ENCODE assay signal across 17 cellular contexts in the genomic region with DNA sequence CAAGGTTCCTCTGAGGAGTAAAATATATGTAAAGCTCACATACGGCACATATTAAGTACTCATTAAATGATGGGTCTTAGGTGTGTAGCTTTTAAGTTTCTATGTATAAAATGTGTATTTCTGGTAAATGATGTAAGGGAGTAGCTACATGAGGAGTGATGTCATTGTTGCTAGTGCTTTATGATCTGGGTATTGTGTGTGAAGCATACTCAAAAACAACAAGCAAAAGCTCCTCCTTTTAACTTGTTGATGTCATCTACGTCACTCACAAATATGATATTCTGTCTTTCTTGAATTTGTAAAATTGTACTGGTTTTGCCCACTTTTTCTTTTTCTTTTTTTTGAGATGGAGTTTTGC. TPM values are rescaled to one million over a fixed set of nuclear protein-coding genes. Genes with fewer than 3 reads are reported as not detected.
DNase-seq lines count a peak whose midpoint lies in the region; ATAC-seq and TF ChIP-seq lines count a peak whose summit lies in the region.
"Had no signal": no experiment of that assay in that cellular context is flagged by ENCODE, and none has a peak within 500 bp of the region (broad histone marks: within the 10 kb centered on the region; RNA-seq: fewer than 3 reads in every experiment).

No MANE protein-coding gene starts in this region.

- BruUV-seq in HCT116 (replicated peaks; lab: Mats Ljungman, UMichigan), result no TSS peak

- H3K27ac ChIP-seq in HCT116 (ENCODE audit: low read depth, low read length), result no peak overlapping the region
- H3K27ac ChIP-seq in osteoblast (ENCODE audit: low read depth, low read length), result no peak overlapping the region
- H3K27ac ChIP-seq: HL-60, ovary, SJCRH30 had no signal

- H2AFZ ChIP-seq in HCT116 (ENCODE audit: low read depth, low read length, poor library complexity, severe bottlenecking) (no peak overlapping the region), osteoblast (ENCODE audit: low read length) (no peak overlapping the region)

- CTCF ChIA-PET in activated naive CD4-positive, alpha-beta T cell treated with anti-CD3 and anti-CD28 coated beads, Interleukin-2, amount 10 ng/mL, durations not matched to agents 7 days and 5 days (lab: Charles Lee), result no interaction called here
- CTCF ChIA-PET in activated naive CD4-positive, alpha-beta T cell treated with anti-CD3 and anti-CD28 coated beads for 36 hours (lab: Charles Lee), result interaction anchor here (0.6 to 1.0 kb wide), 2 partner anchors 57 to 122 kb away, joined by 3 read pairs; no protein-coding TSS in a partner anchor
- CTCF ChIA-PET in HCT116 (lab: Charles Lee), result no interaction called here

- RAD21 ChIA-PET in HCT116 (lab: Charles Lee; ENCODE audit: low non-redundant PET in 1 of 2, low total read pairs in 2 of 2, uncharacterized antibody in 2 of 2, unreplicated experiment in 2 of 2), result no interaction called here

- no peaks in the 10 kb centered on the region for H3K36me3 ChIP-seq in HCT116 (ENCODE audit: control insufficient read depth in 1 of 2, insufficient read depth in 2 of 2, low read length in 2 of 2)
- H3K36me3 ChIP-seq in osteoblast (ENCODE audit: insufficient read depth, low read length), result no peaks in the 10 kb centered on the region
- H3K36me3 ChIP-seq: ovary, SJCRH30 had no signal

- H3K9me3 Mint-ChIP-seq in activated naive CD4-positive, alpha-beta T cell treated with anti-CD3 and anti-CD28 coated beads, Interleukin-2, amount 10 ng/mL, durations not matched to agents 7 days and 5 days, result no peaks in the 10 kb centered on the region
- H3K9me3 Mint-ChIP-seq in activated naive CD4-positive, alpha-beta T cell treated with anti-CD3 and anti-CD28 coated beads for 36 hours, result no peaks in the 10 kb centered on the region
- peaks cover 0 to 2% (median 0%) of the 10 kb centered on the region in 5 experiments for H3K9me3 Mint-ChIP-seq in brain

- no peaks in the 10 kb centered on the region for H4K20me1 ChIP-seq in HCT116 (ENCODE audit: insufficient read depth)
- H4K20me1 ChIP-seq in osteoblast (ENCODE audit: insufficient read depth, low read length), result peaks cover 20% of the 10 kb centered on the region

- peaks cover 37% of the 10 kb centered on the region for H3K4me1 Mint-ChIP-seq in activated naive CD4-positive, alpha-beta T cell treated with anti-CD3 and anti-CD28 coated beads, Interleukin-2, amount 10 ng/mL, durations not matched to agents 7 days and 5 days
- peaks cover 35% of the 10 kb centered on the region for H3K4me1 Mint-ChIP-seq in activated naive CD4-positive, alpha-beta T cell treated with anti-CD3 and anti-CD28 coated beads for 36 hours (ENCODE audit: low read depth)
- peaks cover 46% of the 10 kb centered on the region for H3K4me1 Mint-ChIP-seq in brain

- no peak for TF ChIP-seq CTCF in HCT116 (IDR thresholded peaks at IDR 0.05 in 2 of 3, conservative IDR thresholded peaks at IDR 0.05 in 1 of 3; ENCODE audit: borderline replicate concordance in 1 of 3, insufficient read depth in 1 of 3, low read depth in 2 of 3, low read length in 2 of 3)
- no peak for TF ChIP-seq CTCF in brain (conservative IDR thresholded peaks at IDR 0.05)
- TF ChIP-seq CTCF in osteoblast (IDR thresholded peaks at IDR 0.05; ENCODE audit: extremely low read depth, low read depth, low read length), result no peak

- peaks cover 5% of the 10 kb centered on the region for H3K36me3 Mint-ChIP-seq in activated naive CD4-positive, alpha-beta T cell treated with anti-CD3 and anti-CD28 coated beads, Interleukin-2, amount 10 ng/mL, durations not matched to agents 7 days and 5 days
- H3K36me3 Mint-ChIP-seq in activated naive CD4-positive, alpha-beta T cell treated with anti-CD3 and anti-CD28 coated beads for 36 hours (ENCODE audit: low read depth), result peaks cover 3% of the 10 kb centered on the region
- H3K36me3 Mint-ChIP-seq in brain, result peaks cover 6% of the 10 kb centered on the region

- H3K27ac Mint-ChIP-seq in activated naive CD4-positive, alpha-beta T cell treated with anti-CD3 and anti-CD28 coated beads, Interleukin-2, amount 10 ng/mL, durations not matched to agents 7 days and 5 days, result peak overlapping the region; percentile 11
- no peak overlapping the region for H3K27ac Mint-ChIP-seq in activated naive CD4-positive, alpha-beta T cell treated with anti-CD3 and anti-CD28 coated beads for 36 hours
- H3K27ac Mint-ChIP-seq in brain, result peak overlapping the region in 2 of 5 experiments; percentile 41 to 89

- POLR2A ChIA-PET in HCT116 (lab: Charles Lee), result no interaction called here

- no peak overlapping the region for H3K4me3 ChIP-seq in HCT116 (replicated peaks in 1 of 2; ENCODE audit: low read depth in 1 of 2, low read length in 2 of 2)
- H3K4me3 ChIP-seq in osteoblast (ENCODE audit: insufficient read depth, low read length), result no peak overlapping the region

- H3K9ac ChIP-seq in HCT116 (ENCODE audit: low read length), result no peak overlapping the region

- DNase-seq in activated naive CD4-positive, alpha-beta T cell treated with anti-CD3 and anti-CD28 coated beads, Interleukin-2, amount 10 ng/mL, durations not matched to agents 7 days and 5 days, result no peak
- DNase-seq in activated naive CD4-positive, alpha-beta T cell treated with anti-CD3 and anti-CD28 coated beads for 36 hours, result no peak
- DNase-seq in HCT116 (ENCODE audit: low read depth, low spot score) (no peak), osteoblast (ENCODE audit: insufficient read length, low spot score, missing footprints) (peak; percentile 44), NOMO-1 treated with DMSO at 0.1 percent for 48 hours (lab: John Stamatoyannopoulos, UW; ENCODE audit: unreplicated experiment) (no peak), iPS-NIHi11 (ENCODE audit: low spot score) (no peak)
- DNase-seq: foreskin fibroblast; NCI-H1092; NCI-H69; ovary; PC-3; SJCRH30; stimulated activated CD4-positive, alpha-beta T cell treated with anti-CD3 and anti-CD28 coated beads, Interleukin-2, amount 100 ng/mL, for 48 hours; T1000 had no signal

- H3K4me2 ChIP-seq in HCT116 (ENCODE audit: low read length), result peak overlapping the region; percentile 92
- H3K4me2 ChIP-seq in osteoblast (ENCODE audit: insufficient read depth, low read length), result no peak overlapping the region

- ATAC-seq in HCT116 (no peak), GM18511 (IDR thresholded peaks at IDR 0.05; ENCODE audit: unreplicated experiment) (no peak)
- ATAC-seq: PC-3 had no signal

- intact Hi-C loops in activated naive CD4-positive, alpha-beta T cell treated with anti-CD3 and anti-CD28 coated beads for 36 hours (cut with micrococcal nuclease), result loop anchor here (10.0 kb wide), 1 partner anchor 320 kb away; a partner anchor contains a TSS
- intact Hi-C loops in HCT116 (cut with micrococcal nuclease), result no loop called here

- H3K4me1 ChIP-seq in HCT116 (ENCODE audit: control insufficient read depth in 1 of 2, insufficient read depth in 2 of 2, low read length in 2 of 2), result peaks cover 4 to 14% of the 10 kb centered on the region in 2 experiments; a peak in 3 of 4 replicates
- peaks cover 18% of the 10 kb centered on the region for H3K4me1 ChIP-seq in osteoblast (ENCODE audit: insufficient read depth, low read length)
- H3K4me1 ChIP-seq: SJCRH30 had no signal

- peak overlapping the region; percentile 8 for H3K4me3 Mint-ChIP-seq in activated naive CD4-positive, alpha-beta T cell treated with anti-CD3 and anti-CD28 coated beads, Interleukin-2, amount 10 ng/mL, durations not matched to agents 7 days and 5 days
- no peak overlapping the region for H3K4me3 Mint-ChIP-seq in activated naive CD4-positive, alpha-beta T cell treated with anti-CD3 and anti-CD28 coated beads for 36 hours
- peak overlapping the region in 4 of 5 experiments; percentile 35 to 97 (median 88) for H3K4me3 Mint-ChIP-seq in brain

- TF ChIP-seq RAD21 in HCT116 (IDR thresholded peaks at IDR 0.05; ENCODE audit: low read depth), result no peak

- TF ChIP-seq POLR2A in HCT116 (IDR thresholded peaks at IDR 0.05; ENCODE audit: borderline replicate concordance, extremely low read depth, insufficient read depth, insufficient read length), result no peak

- no peaks in the 10 kb centered on the region for H3K9me3 ChIP-seq in HCT116 (ENCODE audit: control insufficient read depth in 1 of 2, insufficient read depth in 1 of 2, low read depth in 1 of 2, low read length in 2 of 2)
- no peaks in the 10 kb centered on the region for H3K9me3 ChIP-seq in osteoblast (ENCODE audit: low read depth, low read length)
- H3K9me3 ChIP-seq: ovary, SJCRH30 had no signal

- no peaks in the 10 kb centered on the region for H3K9me2 ChIP-seq in HCT116 (ENCODE audit: insufficient read depth)

- H3K27me3 ChIP-seq in HCT116 (ENCODE audit: insufficient read depth, low read length), result no peaks in the 10 kb centered on the region
- peaks cover 2% of the 10 kb centered on the region for H3K27me3 ChIP-seq in osteoblast (ENCODE audit: insufficient read depth, low read length)
- H3K27me3 ChIP-seq: ovary, SJCRH30 had no signal

- H3K79me2 ChIP-seq in HCT116 (ENCODE audit: insufficient read depth, low read length), result peaks cover 6% of the 10 kb centered on the region; the same call in 1 of the 2 replicates
- peaks cover 31% of the 10 kb centered on the region for H3K79me2 ChIP-seq in osteoblast (ENCODE audit: insufficient read depth, low read length)

- peaks cover 12% of the 10 kb centered on the region for H3K27me3 Mint-ChIP-seq in activated naive CD4-positive, alpha-beta T cell treated with anti-CD3 and anti-CD28 coated beads, Interleukin-2, amount 10 ng/mL, durations not matched to agents 7 days and 5 days
- H3K27me3 Mint-ChIP-seq in activated naive CD4-positive, alpha-beta T cell treated with anti-CD3 and anti-CD28 coated beads for 36 hours (ENCODE audit: low read depth), result no peaks in the 10 kb centered on the region
- H3K27me3 Mint-ChIP-seq in brain, result peaks cover 22% of the 10 kb centered on the region

TF ChIP-seq in HCT116, 20 proteins besides CTCF, POLR2A, EP300 and RAD21:
- TF ChIP-seq FOSL1 (IDR thresholded peaks at IDR 0.05; ENCODE audit: low read depth) (no peak), SRF (IDR thresholded peaks at IDR 0.05; ENCODE audit: low read depth) (no peak), ELF1 (IDR thresholded peaks at IDR 0.05; ENCODE audit: borderline replicate concordance, low read depth) (no peak), TCF7L2 (IDR thresholded peaks at IDR 0.05; ENCODE audit: borderline replicate concordance, extremely low read depth, insufficient read depth, insufficient read length) (no peak), CBX3 (IDR thresholded peaks at IDR 0.05; ENCODE audit: low read depth) (no peak), EZH2phosphoT487 (IDR thresholded peaks at IDR 0.05; ENCODE audit: borderline replicate concordance) (no peak), POLR2AphosphoS5 (IDR thresholded peaks at IDR 0.05; ENCODE audit: low read depth, low read length) (no peak), SIN3A (IDR thresholded peaks at IDR 0.05; ENCODE audit: low read depth) (no peak), CEBPB (IDR thresholded peaks at IDR 0.05; ENCODE audit: low read depth) (no peak)

RNA-seq across cellular contexts. Expression of a gene that starts 1.4 kb away (rescaled TPM):
- 10 to 100 TPM; 64.6 to 68.3 TPM for total RNA-seq in activated naive CD4-positive, alpha-beta T cell treated with anti-CD3 and anti-CD28 coated beads for 36 hours
- total RNA-seq in HCT116 (2021; ENCODE audit: unreplicated experiment) (32.7 TPM), osteoblast (101 and 116 TPM in 2 replicates)
- polyA plus RNA-seq in HCT116 (2012), result 16.0 and 18.1 TPM in 2 replicates
- polyA plus RNA-seq in brain (ENCODE audit: insufficient read depth, low read depth, low replicate concordance), result 31.5 TPM
